In the genomic region with DNA sequence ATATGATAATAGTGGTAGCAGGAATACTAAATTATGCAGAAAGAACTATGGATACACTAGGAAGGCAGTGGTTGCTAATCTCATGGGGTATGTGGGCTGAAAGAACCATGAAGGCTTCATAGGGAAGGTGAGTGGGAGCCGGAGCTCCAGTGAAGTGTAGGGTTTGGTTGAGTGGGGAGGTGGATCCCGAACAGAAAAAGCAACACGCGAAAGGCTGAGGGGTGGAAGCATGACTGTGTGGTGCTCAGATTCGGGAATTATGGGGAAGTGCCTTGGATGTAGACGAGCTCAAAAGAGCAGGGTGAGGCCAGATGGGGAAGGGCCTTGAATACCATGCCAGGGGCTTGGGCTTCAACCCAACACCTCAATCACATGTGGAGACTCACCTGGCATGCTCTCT, we compare ENCODE assay signal across 36 cellular contexts.
"Had no signal": no experiment of that assay in that cellular context is flagged by ENCODE, and none has a peak within 500 bp of the region (broad histone marks: within the 10 kb centered on the region; RNA-seq: fewer than 3 reads in every experiment).

No MANE protein-coding gene starts in this region.

- H3K4me3 ChIP-seq: adrenal gland, body of pancreas, breast epithelium had no signal

- H3K36me3 Mint-ChIP-seq: activated CD8-positive, alpha-beta memory T cell treated with anti-CD3 and anti-CD28 coated beads, Interleukin-2, amount 10 ng/mL, durations not matched to agents 7 days and 5 days; activated naive CD8-positive, alpha-beta T cell treated with anti-CD3 and anti-CD28 coated beads for 36 hours had no signal

- FAIRE-seq: astrocyte, TTC549 had no signal

- H3K36me3 ChIP-seq: adrenal gland, brain microvascular endothelial cell, breast epithelium had no signal

- H3K9me3 ChIP-seq: adrenal gland, body of pancreas had no signal

- H3K27ac Mint-ChIP-seq: activated B cell treated with CpG ODN at 0.5 μM for 24 hours; activated CD4-positive, alpha-beta memory T cell treated with anti-CD3 and anti-CD28 coated beads, Interleukin-2, amount 10 ng/mL, durations not matched to agents 7 days and 5 days; activated CD4-positive, alpha-beta T cell treated with anti-CD3 and anti-CD28 coated beads, Interleukin-2, amount 10 ng/mL, durations not matched to agents 24 days and 14 days; activated CD8-positive, alpha-beta memory T cell treated with anti-CD3 and anti-CD28 coated beads, Interleukin-2, amount 10 ng/mL, durations not matched to agents 7 days and 5 days; activated CD8-positive, alpha-beta T cell treated with anti-CD3 and anti-CD28 coated beads, Interleukin-2, amount 10 ng/mL, durations not matched to agents 7 days and 5 days; activated naive CD4-positive, alpha-beta T cell treated with anti-CD3 and anti-CD28 coated beads, Interleukin-2, amount 50 U/mL, for 72 hours; activated naive CD8-positive, alpha-beta T cell treated with anti-CD3 and anti-CD28 coated beads for 36 hours; activated T-cell treated with anti-CD3 and anti-CD28 coated beads, Interleukin-2, amount 50 U/mL, for 24 hours; activated T-helper 2 cell treated with anti-CD3 and anti-CD28 coated beads, Interferon-gamma antibody, Interleukin-2, Interleukin-4, amounts not matched to agents 10 μg/mL and 5 μg/mL and 100 μg/mL, durations not matched to agents 14 hours and 24 hours and 36 hours; T-helper 1 cell treated with Interleukin-12 subunit alpha and Interleukin-12 subunit beta and Interleukin-4 antibody, amounts not matched to agents 30 μg/mL and 1 μg/mL, for 36 hours; T-helper 2 cell treated with Interferon-gamma antibody and Interleukin-4, amounts not matched to agents 5 μg/mL and 100 μg/mL, for 36 hours had no signal

- H3K4me1 ChIP-seq: adrenal gland, body of pancreas, breast epithelium had no signal

- H3K4me1 Mint-ChIP-seq: activated B cell treated with CpG ODN at 0.5 μM for 24 hours; activated CD4-positive, alpha-beta memory T cell treated with anti-CD3 and anti-CD28 coated beads, Interleukin-2, amount 10 ng/mL, durations not matched to agents 7 days and 5 days; activated CD4-positive, alpha-beta T cell treated with anti-CD3 and anti-CD28 coated beads, Interleukin-2, amount 10 ng/mL, durations not matched to agents 24 days and 14 days; activated CD8-positive, alpha-beta memory T cell treated with anti-CD3 and anti-CD28 coated beads, Interleukin-2, amount 10 ng/mL, durations not matched to agents 7 days and 5 days; activated naive CD8-positive, alpha-beta T cell treated with anti-CD3 and anti-CD28 coated beads for 36 hours; central memory CD8-positive, alpha-beta T cell had no signal

- H3K4me3 Mint-ChIP-seq: activated B cell treated with CpG ODN at 0.5 μM for 24 hours; activated CD4-positive, alpha-beta memory T cell treated with anti-CD3 and anti-CD28 coated beads, Interleukin-2, amount 10 ng/mL, durations not matched to agents 7 days and 5 days; activated CD4-positive, alpha-beta T cell treated with anti-CD3 and anti-CD28 coated beads, Interleukin-2, amount 10 ng/mL, durations not matched to agents 24 days and 14 days; activated CD8-positive, alpha-beta memory T cell treated with anti-CD3 and anti-CD28 coated beads, Interleukin-2, amount 10 ng/mL, durations not matched to agents 7 days and 5 days; activated CD8-positive, alpha-beta T cell treated with anti-CD3 and anti-CD28 coated beads, Interleukin-2, amount 10 ng/mL, durations not matched to agents 7 days and 5 days; activated naive CD8-positive, alpha-beta T cell treated with anti-CD3 and anti-CD28 coated beads for 36 hours; activated T-cell treated with anti-CD3 and anti-CD28 coated beads, Interleukin-2, amount 50 U/mL, for 24 hours; central memory CD8-positive, alpha-beta T cell; T-helper 1 cell treated with Interleukin-12 subunit alpha and Interleukin-12 subunit beta and Interleukin-4 antibody, amounts not matched to agents 30 μg/mL and 1 μg/mL, for 36 hours; T-helper 2 cell treated with Interferon-gamma antibody and Interleukin-4, amounts not matched to agents 5 μg/mL and 100 μg/mL, for 36 hours had no signal

- H3K27me3 Mint-ChIP-seq: activated B cell treated with CpG ODN at 0.5 μM for 24 hours; activated CD4-positive, alpha-beta memory T cell treated with anti-CD3 and anti-CD28 coated beads, Interleukin-2, amount 10 ng/mL, durations not matched to agents 7 days and 5 days; activated CD4-positive, alpha-beta T cell treated with anti-CD3 and anti-CD28 coated beads, Interleukin-2, amount 10 ng/mL, durations not matched to agents 24 days and 14 days; activated CD8-positive, alpha-beta memory T cell treated with anti-CD3 and anti-CD28 coated beads, Interleukin-2, amount 10 ng/mL, durations not matched to agents 7 days and 5 days; activated naive CD8-positive, alpha-beta T cell treated with anti-CD3 and anti-CD28 coated beads for 36 hours; activated T-cell treated with anti-CD3 and anti-CD28 coated beads, Interleukin-2, amount 50 U/mL, for 24 hours; central memory CD8-positive, alpha-beta T cell had no signal

- DNase-seq: activated B cell treated with CpG ODN at 0.5 μM for 24 hours; activated CD4-positive, alpha-beta memory T cell treated with anti-CD3 and anti-CD28 coated beads, Interleukin-2, amount 10 ng/mL, durations not matched to agents 7 days and 5 days; activated CD4-positive, alpha-beta T cell treated with anti-CD3 and anti-CD28 coated beads for 4 hours; activated CD4-positive, alpha-beta T cell treated with anti-CD3 and anti-CD28 coated beads, Interleukin-2, amount 10 ng/mL, durations not matched to agents 24 days and 14 days; activated CD4-positive, alpha-beta T cell treated with anti-CD3 and anti-CD28 coated beads, Interleukin-2, amount 50 U/mL, for 48 hours; activated CD4-positive, CD25-positive, alpha-beta regulatory T cell treated with anti-CD3 and anti-CD28 coated beads, Interleukin-2, amount 50 U/mL, for 72 hours; activated CD8-positive, alpha-beta memory T cell treated with anti-CD3 and anti-CD28 coated beads for 24 hours; activated CD8-positive, alpha-beta memory T cell treated with anti-CD3 and anti-CD28 coated beads, Interleukin-2, amount 10 ng/mL, durations not matched to agents 7 days and 5 days; activated CD8-positive, alpha-beta memory T cell treated with anti-CD3 and anti-CD28 coated beads, Interleukin-2, amount 50 U/mL, for 48 hours; activated CD8-positive, alpha-beta T cell treated with anti-CD3 and anti-CD28 coated beads, Interleukin-2, amount 10 ng/mL, durations not matched to agents 7 days and 5 days; activated effector memory CD4-positive, alpha-beta T cell treated with Interleukin-2 at 50 U/mL for 16 hours; activated gamma-delta T cell; activated naive CD4-positive, alpha-beta T cell treated with anti-CD3 and anti-CD28 coated beads, Interleukin-2, amount 50 U/mL, for 16 hours; activated naive CD4-positive, alpha-beta T cell treated with Interleukin-2 at 50 U/mL for 16 hours; activated naive CD8-positive, alpha-beta T cell treated with anti-CD3 and anti-CD28 coated beads for 36 hours; activated T-cell treated with anti-CD3 and anti-CD28 coated beads, Interleukin-2, amount 50 U/mL, for 24 hours; activated T-cell treated with anti-CD3 and anti-CD28 coated beads, Interleukin-2, amount 50 U/mL, for 48 hours; adrenal gland; amniotic stem cell; aorta; body of pancreas; brain microvascular endothelial cell; cerebellar nuclear complex; SW 1271; T-helper 1 cell; T-helper 2 cell; T-helper 9 cell had no signal

- H3K27me3 ChIP-seq: adrenal gland, body of pancreas, brain microvascular endothelial cell, breast epithelium had no signal

- H3K27ac ChIP-seq: adrenal gland, body of pancreas, brain microvascular endothelial cell, breast epithelium, VCaP had no signal
